Comparison of ENCODE assay signal across 8 cellular contexts in genomic region chr6:30238178-30238795, GRCh38. TPM values are rescaled to one million over a fixed set of nuclear protein-coding genes. Genes with fewer than 3 reads are reported as not detected.
DNase-seq lines count a peak whose midpoint lies in the region; ATAC-seq and TF ChIP-seq lines count a peak whose summit lies in the region.

No MANE protein-coding gene starts in this region.

- intact Hi-C loops in adrenal gland (cut with DNase I), result loop anchor here in 1 of 2 donors (5.0 kb wide), 1 partner anchor 159 kb away; no protein-coding TSS in a partner anchor

- TF ChIP-seq CTCF in HL-60 (IDR thresholded peaks at IDR 0.05; ENCODE audit: insufficient read depth, low read length), result peak; percentile 38
- TF ChIP-seq CTCF in adrenal gland (IDR thresholded peaks at IDR 0.05), result peak; percentile 13 to 49 (median 40)

- H3K4me1 ChIP-seq in adrenal gland (replicated peaks in 1 of 2), result no peaks in the 10 kb centered on the region

- no peak for TF ChIP-seq POLR2A in adrenal gland (IDR thresholded peaks at IDR 0.05)

- H3K9me3 ChIP-seq in adrenal gland (replicated peaks in 1 of 3), result no peaks in the 10 kb centered on the region

- WGBS in adrenal gland, 4 donors, result 31 to 50% (median 45%) methylated on average over 6 of the region's 6 CpGs

- peaks cover 10% of the 10 kb centered on the region for H3K27me3 ChIP-seq in HL-60 (ENCODE audit: insufficient read depth, poor library complexity, severe bottlenecking)
- no peaks in the 10 kb centered on the region for H3K27me3 ChIP-seq in adrenal gland

- DNase-seq in DMS53 (lab: John Stamatoyannopoulos, UW), result peak; percentile 29
- DNase-seq in DMS53 treated with DMSO at 0.1 percent for 48 hours (lab: John Stamatoyannopoulos, UW; ENCODE audit: unreplicated experiment), result no peak
- DNase-seq in HL-60 (ENCODE audit: low read depth in 1 of 2, low spot score in 1 of 2), result peak in 1 of 2 experiments; percentile 30
- DNase-seq in adrenal gland, result peak in 3 of 7 donors; percentile 35 to 61 (median 44)
- DNase-seq in myocyte (ENCODE audit: low read depth), result peak; percentile 30
- no peak for DNase-seq in amniotic stem cell (lab: John Stamatoyannopoulos, UW)
- no peak for DNase-seq in HCEC 1CT

- H3K27ac ChIP-seq in HL-60 (replicated peaks) (no peak overlapping the region), adrenal gland (no peak overlapping the region)

- no peak for ATAC-seq in HG03520 (IDR thresholded peaks at IDR 0.05; ENCODE audit: unreplicated experiment)

- no peaks in the 10 kb centered on the region for H3K36me3 ChIP-seq in adrenal gland (replicated peaks in 1 of 2)

- H3K4me3 ChIP-seq in HL-60 (replicated peaks; ENCODE audit: insufficient read depth, low read length) (no peak overlapping the region), adrenal gland (no peak overlapping the region)

RNA-seq across cellular contexts. Expression of gene TRIM26, which starts 25.1 kb away (rescaled TPM):
- total RNA-seq in adrenal gland, result 10 to 100 TPM; 32.7 to 49.6 (median 40.7) TPM
- polyA plus RNA-seq in adrenal gland, result 10 to 100 TPM; 25.8 to 37.3 (median 34.8) TPM
- total RNA-seq in myocyte, result 13.7 and 22.4 TPM in 2 replicates
- 26.9 TPM for polyA plus RNA-seq in myocyte (2012)

Comparison
In these comparisons a context has a peak if more than half of its experiments do, and no peak if none do; other contexts are left out.
1. DNase-seq: peak in DMS53 (single experiment) and myocyte (single experiment); none in DMS53 treated with DMSO at 0.1 percent for 48 hours (single experiment), amniotic stem cell (single experiment) and HCEC 1CT (single experiment).